ENCODE assay signal across 8 cellular contexts in genomic region chr19:12825259-12826131, GRCh38. TPM values are rescaled to one million over a fixed set of nuclear protein-coding genes. Genes with fewer than 3 reads are reported as not detected.
DNase-seq lines count a peak whose midpoint lies in the region; ATAC-seq and TF ChIP-seq lines count a peak whose summit lies in the region.

No MANE protein-coding gene starts in this region.

- no peak overlapping the region for H3K4me3 ChIP-seq in left ventricle myocardium inferior
- no peak overlapping the region for H3K4me3 ChIP-seq in heart left ventricle
- peak overlapping the region; percentile 63 for H3K4me3 ChIP-seq in SK-N-MC

- H3K9ac ChIP-seq in SK-N-MC (ENCODE audit: insufficient read length) = no peak overlapping the region

- no peaks in the 10 kb centered on the region for H3K36me3 ChIP-seq in left ventricle myocardium inferior
- H3K36me3 ChIP-seq in heart left ventricle = no peaks in the 10 kb centered on the region
- no peaks in the 10 kb centered on the region for H3K36me3 ChIP-seq in SK-N-MC (ENCODE audit: insufficient read depth, low read length)

- H3K27me3 ChIP-seq in left ventricle myocardium inferior (ENCODE audit: low read depth) = peaks cover 89% of the 10 kb centered on the region
- peaks cover 18 to 70% (median 57%) of the 10 kb centered on the region in 9 donors for H3K27me3 ChIP-seq in heart left ventricle

- intact Hi-C loops in left ventricle myocardium inferior (cut with micrococcal nuclease) = no loop called here
- intact Hi-C loops in heart left ventricle (cut with DNase I) = no loop called here

- peaks cover 4% of the 10 kb centered on the region for H3K4me1 ChIP-seq in left ventricle myocardium inferior
- peaks cover 0 to 11% (median 0%) of the 10 kb centered on the region in 12 donors for H3K4me1 ChIP-seq in heart left ventricle

- DNase-seq in left ventricle myocardium inferior = no peak
- DNase-seq in heart left ventricle = no peak
- DNase-seq in SK-N-MC (ENCODE audit: low read depth, low spot score) = no peak
- peak; percentile 71 for DNase-seq in hepatic stellate cell (ENCODE audit: low spot score)
- DNase-seq in cerebellum (ENCODE audit: low spot score) = no peak
- DNase-seq in DMS114 treated with DMSO at 0.1 percent for 48 hours (lab: John Stamatoyannopoulos, UW; ENCODE audit: unreplicated experiment) = no peak

- 4 to 7% (median 6%) methylated on average over 46 of the region's 46 CpGs for WGBS in heart left ventricle, 4 donors

- peaks cover 7% of the 10 kb centered on the region for H3K9me3 ChIP-seq in left ventricle myocardium inferior (replicated peaks)
- peaks cover 0 to 5% (median 0%) of the 10 kb centered on the region in 12 donors for H3K9me3 ChIP-seq in heart left ventricle
- no peaks in the 10 kb centered on the region for H3K9me3 ChIP-seq in SK-N-MC (ENCODE audit: low read depth, low read length)

- TF ChIP-seq CTCF in left ventricle myocardium inferior (IDR thresholded peaks at IDR 0.05; ENCODE audit: borderline replicate concordance) = peak; percentile 42
- TF ChIP-seq CTCF in heart left ventricle (IDR thresholded peaks at IDR 0.05) = peak in 5 of 12 donors; percentile 6 to 39 (median 29)

- TF ChIP-seq POLR2A in heart left ventricle (IDR thresholded peaks at IDR 0.05) = no peak

- ATAC-seq in heart left ventricle (no peak), HG03442 (IDR thresholded peaks at IDR 0.05; ENCODE audit: unreplicated experiment) (no peak), HG02884 (IDR thresholded peaks at IDR 0.05; ENCODE audit: unreplicated experiment) (no peak)

- H3K27ac ChIP-seq in left ventricle myocardium inferior (replicated peaks) = no peak overlapping the region
- no peak overlapping the region for H3K27ac ChIP-seq in heart left ventricle
- no peak overlapping the region for H3K27ac ChIP-seq in SK-N-MC

RNA-seq across cellular contexts. Expression of gene RTBDN, which starts 8.9 kb away (rescaled TPM):
- not detected for total RNA-seq in left ventricle myocardium inferior
- not detected for total RNA-seq in heart left ventricle
- polyA plus RNA-seq in heart left ventricle = not detected
- 0.64 TPM for total RNA-seq in cerebellum

RNA-seq across cellular contexts. Expression of gene MAST1, which starts 12.8 kb away (rescaled TPM):
- total RNA-seq in left ventricle myocardium inferior (not detected), heart left ventricle (1 to 10 TPM in 2 of 9 donors, under 1 TPM in 4, not detected in 3; 0.27 to 1.7 (median 0.31) TPM), cerebellum (65.7 TPM)
- polyA plus RNA-seq in heart left ventricle = under 1 TPM; 0.15 to 0.37 TPM

RNA-seq across cellular contexts. Expression of gene RNASEH2A, which starts 19.1 kb away (rescaled TPM):
- 2.5 TPM for total RNA-seq in left ventricle myocardium inferior
- total RNA-seq in heart left ventricle = 1 to 10 TPM in 8 of 9 donors, under 1 TPM in 1; 0.63 to 7.6 (median 4.0) TPM
- 1 to 10 TPM; 1.3 to 8.6 TPM for polyA plus RNA-seq in heart left ventricle
- total RNA-seq in cerebellum = 13.6 TPM

RNA-seq across cellular contexts. Expression of gene THSD8, which starts 23.6 kb away (rescaled TPM):
- total RNA-seq in left ventricle myocardium inferior (2.7 TPM), heart left ventricle (1 to 10 TPM in 7 of 9 donors, not detected in 2; 1.2 to 6.8 (median 2.2) TPM), cerebellum (not detected)
- polyA plus RNA-seq in heart left ventricle = 1 to 10 TPM in 1 of 2 donors, under 1 TPM in 1; 0.35 to 3.2 TPM

RNA-seq across cellular contexts. Expression of gene PRDX2, which starts 23.9 kb away (rescaled TPM):
- 700 TPM for total RNA-seq in left ventricle myocardium inferior
- 1,000 to 10,000 TPM in 2 of 9 donors, 100 to 1,000 TPM in 7; 435 to 1,432 (median 684) TPM for total RNA-seq in heart left ventricle
- 100 to 1,000 TPM; 544 to 645 TPM for polyA plus RNA-seq in heart left ventricle
- 150 TPM for total RNA-seq in cerebellum

Comparison
In these comparisons a context has a peak if more than half of its experiments do, and no peak if none do; other contexts are left out.
1. RNA of gene MAST1, which starts 12.8 kb away (total RNA-seq): 65.7 TPM in cerebellum (single experiment); not detected in left ventricle myocardium inferior (single experiment) and 0.27 to 1.7 TPM in heart left ventricle; every median in the first group is over 10 times any median in the second.